In the genomic region with DNA sequence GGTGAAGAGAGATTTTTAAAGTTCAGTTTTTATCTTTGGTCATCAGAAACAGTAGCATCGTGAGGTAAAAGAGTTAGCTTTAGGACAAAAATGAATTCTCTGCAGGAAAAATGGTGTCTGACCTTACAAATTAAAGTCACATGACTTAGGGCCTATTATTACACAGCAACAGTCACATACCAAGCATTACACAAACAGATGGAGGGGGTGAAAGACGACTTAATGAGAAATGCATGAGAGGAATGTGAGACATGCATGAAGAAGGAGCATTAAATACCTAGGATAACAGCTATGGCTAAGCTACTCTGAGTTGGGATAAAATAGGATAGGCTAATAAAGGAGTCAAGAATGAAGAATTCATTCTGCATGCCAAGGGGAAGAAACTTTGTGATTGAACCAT, we compare ENCODE assay signal across 11 cellular contexts.
DNase-seq lines count a peak whose midpoint lies in the region; ATAC-seq and TF ChIP-seq lines count a peak whose summit lies in the region.
"Had no signal": no experiment of that assay in that cellular context is flagged by ENCODE, and none has a peak within 500 bp of the region (broad histone marks: within the 10 kb centered on the region; RNA-seq: fewer than 3 reads in every experiment).

No MANE protein-coding gene starts in this region.

- no peak overlapping the region for H2AFZ ChIP-seq in osteoblast (ENCODE audit: low read length)

- peak overlapping the region; percentile 3 for H3K4me2 ChIP-seq in osteoblast (ENCODE audit: insufficient read depth, low read length)
- H3K4me2 ChIP-seq: KMS-11 had no signal

- H3K9me3 ChIP-seq in SJCRH30 (replicated peaks) (no peaks in the 10 kb centered on the region), osteoblast (ENCODE audit: low read depth, low read length) (no peaks in the 10 kb centered on the region)

- H3K36me3 ChIP-seq in SJCRH30: no peaks in the 10 kb centered on the region
- H3K36me3 ChIP-seq in osteoblast (ENCODE audit: insufficient read depth, low read length): peaks cover 14% of the 10 kb centered on the region

- no peaks in the 10 kb centered on the region for H3K27me3 ChIP-seq in SJCRH30
- H3K27me3 ChIP-seq in osteoblast (ENCODE audit: insufficient read depth, low read length): no peaks in the 10 kb centered on the region

- ATAC-seq in GM21737 (IDR thresholded peaks at IDR 0.05; ENCODE audit: unreplicated experiment): no peak
- no peak for ATAC-seq in left lobe of liver
- ATAC-seq in HG03378 (IDR thresholded peaks at IDR 0.05; ENCODE audit: unreplicated experiment): no peak

- TF ChIP-seq CTCF in osteoblast (IDR thresholded peaks at IDR 0.05; ENCODE audit: extremely low read depth, low read depth, low read length) (no peak), GM10266 (IDR thresholded peaks at IDR 0.05; ENCODE audit: control insufficient read depth, insufficient read depth, low read depth, missing control alignments) (no peak)

- H4K20me1 ChIP-seq in osteoblast (ENCODE audit: insufficient read depth, low read length): no peaks in the 10 kb centered on the region

- H3K4me3 ChIP-seq in SJCRH30 (no peak overlapping the region), osteoblast (ENCODE audit: insufficient read depth, low read length) (no peak overlapping the region)

- peak; percentile 83 for DNase-seq in GM04504 (ENCODE audit: low read depth)
- DNase-seq in SJCRH30: peak; percentile 15 to 29
- peak; percentile 86 for DNase-seq in fibroblast of peridontal ligament (ENCODE audit: extremely low read depth)
- DNase-seq in osteoblast (ENCODE audit: insufficient read length, low spot score, missing footprints): peak; percentile 58
- no peak for DNase-seq in GM10266 (ENCODE audit: extremely low spot score)
- no peak for DNase-seq in left lobe of liver (ENCODE audit: low spot score)
- DNase-seq: cerebellar nuclear complex, Right ventricle myocardium superior had no signal

- no peaks in the 10 kb centered on the region for H3K79me2 ChIP-seq in osteoblast (ENCODE audit: insufficient read depth, low read length)

- H3K27ac ChIP-seq in SJCRH30: peak overlapping the region; percentile 50
- peak overlapping the region; percentile 86 for H3K27ac ChIP-seq in osteoblast (ENCODE audit: low read depth, low read length)
- H3K27ac ChIP-seq: KMS-11 had no signal

- H3K4me1 ChIP-seq in SJCRH30 (peaks cover 21% of the 10 kb centered on the region), osteoblast (ENCODE audit: insufficient read depth, low read length) (peaks cover 69% of the 10 kb centered on the region)

Comparison
In these comparisons a context has a peak if more than half of its experiments do, and no peak if none do; other contexts are left out.
1. DNase-seq: peak in GM04504 (single experiment), SJCRH30 (2 of 2), fibroblast of peridontal ligament (single experiment) and osteoblast (single experiment); none in GM10266 (single experiment) and left lobe of liver (single experiment).